In the genomic region with DNA sequence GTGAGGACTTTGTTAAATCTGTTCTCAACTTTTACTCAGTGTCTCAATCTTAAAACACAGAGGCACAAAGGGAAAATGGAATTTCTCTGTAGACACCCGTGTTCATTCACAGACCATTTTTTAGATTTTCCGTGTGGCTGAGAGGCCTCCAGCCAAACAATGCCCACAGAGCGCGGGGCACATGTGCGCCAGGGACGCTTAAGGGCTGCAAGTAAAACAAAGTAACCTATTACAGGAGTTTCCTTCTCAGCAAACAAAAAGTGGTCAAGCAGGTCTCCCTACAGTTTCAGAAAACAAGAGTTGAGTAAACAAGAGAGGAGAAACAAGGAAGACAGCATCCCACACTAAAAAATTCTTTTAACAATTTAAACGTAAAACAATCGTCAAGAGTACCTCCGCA, we compare ENCODE assay signal across 1 cellular context.
TF ChIP-seq lines count a peak whose summit lies in the region.

No MANE protein-coding gene starts in this region.

TF ChIP-seq in GM12878, 131 proteins besides CTCF, POLR2A, EP300 and RAD21 (continued from another document):
- TF ChIP-seq, protein P1, sequence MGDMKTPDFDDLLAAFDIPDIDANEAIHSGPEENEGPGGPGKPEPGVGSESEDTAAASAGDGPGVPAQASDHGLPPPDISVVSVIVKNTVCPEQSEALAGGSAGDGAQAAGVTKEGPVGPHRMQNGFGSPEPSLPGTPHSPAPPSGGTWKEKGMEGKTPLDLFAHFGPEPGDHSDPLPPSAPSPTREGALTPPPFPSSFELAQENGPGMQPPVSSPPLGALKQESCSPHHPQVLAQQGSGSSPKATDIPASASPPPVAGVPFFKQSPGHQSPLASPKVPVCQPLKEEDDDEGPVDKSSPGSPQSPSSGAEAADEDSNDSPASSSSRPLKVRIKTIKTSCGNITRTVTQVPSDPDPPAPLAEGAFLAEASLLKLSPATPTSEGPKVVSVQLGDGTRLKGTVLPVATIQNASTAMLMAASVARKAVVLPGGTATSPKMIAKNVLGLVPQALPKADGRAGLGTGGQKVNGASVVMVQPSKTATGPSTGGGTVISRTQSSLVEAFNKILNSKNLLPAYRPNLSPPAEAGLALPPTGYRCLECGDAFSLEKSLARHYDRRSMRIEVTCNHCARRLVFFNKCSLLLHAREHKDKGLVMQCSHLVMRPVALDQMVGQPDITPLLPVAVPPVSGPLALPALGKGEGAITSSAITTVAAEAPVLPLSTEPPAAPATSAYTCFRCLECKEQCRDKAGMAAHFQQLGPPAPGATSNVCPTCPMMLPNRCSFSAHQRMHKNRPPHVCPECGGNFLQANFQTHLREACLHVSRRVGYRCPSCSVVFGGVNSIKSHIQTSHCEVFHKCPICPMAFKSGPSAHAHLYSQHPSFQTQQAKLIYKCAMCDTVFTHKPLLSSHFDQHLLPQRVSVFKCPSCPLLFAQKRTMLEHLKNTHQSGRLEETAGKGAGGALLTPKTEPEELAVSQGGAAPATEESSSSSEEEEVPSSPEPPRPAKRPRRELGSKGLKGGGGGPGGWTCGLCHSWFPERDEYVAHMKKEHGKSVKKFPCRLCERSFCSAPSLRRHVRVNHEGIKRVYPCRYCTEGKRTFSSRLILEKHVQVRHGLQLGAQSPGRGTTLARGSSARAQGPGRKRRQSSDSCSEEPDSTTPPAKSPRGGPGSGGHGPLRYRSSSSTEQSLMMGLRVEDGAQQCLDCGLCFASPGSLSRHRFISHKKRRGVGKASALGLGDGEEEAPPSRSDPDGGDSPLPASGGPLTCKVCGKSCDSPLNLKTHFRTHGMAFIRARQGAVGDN (IDR thresholded peaks at IDR 0.05), result peak; percentile 65; the same call in 1 of the 2 replicates
- peak; percentile 68; the same call in 1 of the 2 replicates for TF ChIP-seq MXI1 (IDR thresholded peaks at IDR 0.05; ENCODE audit: low read depth, low read length)
